In the genomic region with DNA sequence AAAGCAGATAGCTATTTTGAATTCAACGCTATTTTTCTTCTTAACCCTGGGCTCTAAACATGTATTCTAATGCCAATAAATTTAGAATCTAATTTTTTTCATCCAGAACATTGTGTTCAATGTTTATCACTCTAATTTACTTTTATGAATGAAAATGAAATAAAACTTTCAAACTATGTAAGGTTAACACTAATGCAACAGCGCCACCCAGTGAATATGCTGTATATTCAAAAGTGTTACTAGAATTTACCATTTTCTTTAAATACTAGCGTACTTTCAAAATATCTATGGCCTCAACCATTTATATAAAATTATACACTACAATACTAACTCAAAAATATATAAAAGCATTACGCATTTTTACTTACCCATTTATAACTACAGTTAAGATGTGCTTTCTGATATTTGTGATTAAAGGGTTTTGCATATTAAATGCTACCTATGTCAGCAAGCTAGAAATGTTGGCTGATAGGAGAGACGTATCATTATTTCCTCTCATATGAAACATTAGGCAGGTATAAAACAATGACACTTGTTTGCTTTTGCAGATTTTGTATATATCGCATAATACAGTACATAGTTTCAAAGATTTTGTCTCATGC, we compare ENCODE assay signal across 8 cellular contexts. TPM values are rescaled to one million over a fixed set of nuclear protein-coding genes. Genes with fewer than 3 reads are reported as not detected.
DNase-seq lines count a peak whose midpoint lies in the region; ATAC-seq and TF ChIP-seq lines count a peak whose summit lies in the region.

No MANE protein-coding gene starts in this region.

- no peak for TF ChIP-seq POLR2A in vagina (IDR thresholded peaks at IDR 0.05)

- H3K36me3 ChIP-seq in RWPE2 (ENCODE audit: low read depth) (peaks cover 42% of the 10 kb centered on the region), vagina (peaks cover 0 to 15% of the 10 kb centered on the region in 2 donors)

- H3K27ac ChIP-seq in RWPE2 (ENCODE audit: poor library complexity, severe bottlenecking) (no peak overlapping the region), vagina (no peak overlapping the region)

- peak; percentile 85 for TF ChIP-seq CTCF in RWPE2 (IDR thresholded peaks at IDR 0.05; ENCODE audit: poor library complexity, severe bottlenecking)
- TF ChIP-seq CTCF in cardiac fibroblast (IDR thresholded peaks at IDR 0.05; ENCODE audit: low read depth, low read length), result peak; percentile 43
- TF ChIP-seq CTCF in vagina (IDR thresholded peaks at IDR 0.05), result peak; percentile 20 to 72 (median 70)

- intact Hi-C loops in vagina (cut with DNase I), result loop anchor here (10.0 kb wide), 1 partner anchor 461 kb away; no protein-coding TSS in a partner anchor

- H3K4me3 ChIP-seq in RWPE2 (ENCODE audit: severe bottlenecking) (no peak overlapping the region), cardiac fibroblast (replicated peaks in 1 of 2; ENCODE audit: low read depth in 2 of 2, low read length in 2 of 2) (no peak overlapping the region), vagina (no peak overlapping the region)

- DNase-seq in DMS114 treated with DMSO at 0.1 percent for 48 hours (lab: John Stamatoyannopoulos, UW; ENCODE audit: unreplicated experiment), result peak; percentile 30
- peak; percentile 56 for DNase-seq in HT-29 (ENCODE audit: low spot score)
- no peak for DNase-seq in RWPE2 (ENCODE audit: low spot score)
- DNase-seq in cardiac fibroblast (ENCODE audit: low read depth in 2 of 2), result peak; percentile 73 to 77
- peak; percentile 38 for DNase-seq in medulla oblongata (ENCODE audit: extremely low spot score)
- no peak for DNase-seq in vagina (ENCODE audit: extremely low spot score in 2 of 2)
- DNase-seq in NCI-H524 treated with DMSO at 0.1 percent for 48 hours (lab: John Stamatoyannopoulos, UW), result no peak

- H3K4me1 ChIP-seq in RWPE2 (ENCODE audit: insufficient read depth, poor library complexity, severe bottlenecking), result no peaks in the 10 kb centered on the region
- peaks cover 4% of the 10 kb centered on the region for H3K4me1 ChIP-seq in vagina

- H3K9me3 ChIP-seq in RWPE2 (ENCODE audit: severe bottlenecking) (no peaks in the 10 kb centered on the region), vagina (no peaks in the 10 kb centered on the region)

- no peak for ATAC-seq in RWPE2 (ENCODE audit: low read depth)
- no peak for ATAC-seq in GM21723 (IDR thresholded peaks at IDR 0.05; ENCODE audit: unreplicated experiment)

- no peaks in the 10 kb centered on the region for H3K27me3 ChIP-seq in RWPE2 (ENCODE audit: insufficient read depth, poor library complexity, severe bottlenecking)
- no peaks in the 10 kb centered on the region for H3K27me3 ChIP-seq in vagina

RNA-seq across cellular contexts. Expression of a gene that starts 5.9 kb away (rescaled TPM):
- total RNA-seq in HT-29 (2014; rRNA removed; shearing (Covaris generic)), result 18.5 and 23.5 TPM in 2 replicates
- 2.0 TPM for total RNA-seq in vagina

Comparison
In these comparisons a context has a peak if more than half of its experiments do, and no peak if none do; other contexts are left out.
1. DNase-seq: peak in DMS114 treated with DMSO at 0.1 percent for 48 hours (single experiment), HT-29 (single experiment), cardiac fibroblast (2 of 2) and medulla oblongata (single experiment); none in RWPE2 (single experiment), vagina (0 of 2) and NCI-H524 treated with DMSO at 0.1 percent for 48 hours (single experiment).
2. Peak in every context shown above with its lines, with median percentiles within 50 percentile points of each other: CTCF ChIP-seq.